11 cellular contexts compared by ENCODE assay signal in the genomic region with DNA sequence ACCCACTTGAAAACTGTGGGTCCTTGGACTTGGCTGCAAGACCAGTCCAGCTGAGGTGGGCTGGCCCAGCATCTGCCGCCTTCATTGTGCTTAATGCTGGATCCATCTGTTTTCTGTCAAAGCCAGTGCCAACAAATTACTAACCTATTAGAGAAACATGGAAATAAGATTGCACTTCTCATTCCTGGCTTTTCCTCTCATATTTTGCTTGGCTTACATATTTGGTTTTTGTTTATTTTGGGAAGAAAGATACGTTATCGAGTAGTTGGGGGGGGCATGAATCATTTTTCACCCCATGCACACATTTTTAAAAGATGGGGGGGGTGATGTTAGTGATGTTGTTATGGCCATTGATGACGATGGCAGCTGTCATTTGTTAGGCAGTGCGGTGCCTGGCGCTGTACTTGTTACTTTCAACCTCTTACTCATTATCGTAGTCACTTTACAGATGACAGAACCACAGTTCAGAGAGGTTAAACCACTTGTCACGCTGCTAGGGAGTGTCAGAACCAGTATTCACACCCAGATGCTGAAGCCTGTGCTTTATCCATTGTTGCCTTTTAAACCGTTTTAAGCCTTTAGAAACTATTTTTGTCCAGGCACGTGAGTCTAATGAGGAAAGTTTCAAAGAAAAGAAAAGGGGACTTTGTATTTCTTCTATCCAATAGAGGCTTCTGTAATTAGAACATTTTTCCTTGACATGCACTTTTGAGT.
DNase-seq lines count a peak whose midpoint lies in the region; ATAC-seq and TF ChIP-seq lines count a peak whose summit lies in the region.
"Had no signal": no experiment of that assay in that cellular context is flagged by ENCODE, and none has a peak within 500 bp of the region (broad histone marks: within the 10 kb centered on the region; RNA-seq: fewer than 3 reads in every experiment).

No MANE protein-coding gene starts in this region.

- H3K9me3 Mint-ChIP-seq in WTC11 = no peaks in the 10 kb centered on the region
- H3K9me3 Mint-ChIP-seq: naive B cell had no signal

- H3K27ac Mint-ChIP-seq in WTC11 = 0 out of 2 replicates have a peak overlapping the region, but pooled peaks have one; percentile 20

- H3K27me3 Mint-ChIP-seq in WTC11 (ENCODE audit: low read depth) = no peaks in the 10 kb centered on the region
- H3K27me3 Mint-ChIP-seq: naive B cell had no signal

- no peak for DNase-seq in activated CD4-positive, CD25-positive, alpha-beta regulatory T cell (lab: John Stamatoyannopoulos, UW)
- DNase-seq in WTC11 (ENCODE audit: low spot score) (no peak), Right ventricle myocardium superior (peak; percentile 62), NCI-H2107 treated with DMSO at 0.1 percent for 48 hours (lab: John Stamatoyannopoulos, UW; ENCODE audit: unreplicated experiment) (no peak)
- peak; percentile 23 to 26 for DNase-seq in stimulated activated CD8-positive, alpha-beta memory T cell treated with anti-CD3 and anti-CD28 coated beads, Interleukin-7, amount 100 ng/mL, for 4 hours (ENCODE audit: low read depth in 2 of 2)
- DNase-seq: naive B cell, NCI-H1417 had no signal

- H3K4me3 Mint-ChIP-seq in WTC11 = no peak overlapping the region

- CTCF ChIA-PET in WTC11 (lab: Charles Lee) = interaction anchor here (0.8 to 2.4 kb wide), 2 partner anchors 41 to 76 kb away, joined by 3 to 13 read pairs; no protein-coding TSS in a partner anchor

- ATAC-seq in activated CD4-positive, CD25-positive, alpha-beta regulatory T cell treated with anti-CD3 and anti-CD28 coated beads, Interleukin-2, amount 50 U/mL, for 24 hours = peak; percentile 86 to 91
- ATAC-seq in WTC11 (no peak), Right ventricle myocardium superior (ENCODE audit: poor library complexity) (peak; percentile 75), GM18907 (IDR thresholded peaks at IDR 0.05; ENCODE audit: unreplicated experiment) (no peak), HG03097 (IDR thresholded peaks at IDR 0.05; ENCODE audit: low FRiP score, unreplicated experiment) (no peak)
- ATAC-seq: A549 had no signal

- H3K36me3 Mint-ChIP-seq in WTC11 = no peaks in the 10 kb centered on the region

- H3K4me1 Mint-ChIP-seq in WTC11 = peaks cover 39% of the 10 kb centered on the region

- intact Hi-C loops in Right ventricle myocardium superior (cut with DNase I) = no loop called here

- no peak for TF ChIP-seq CTCF in WTC11 (IDR thresholded peaks at IDR 0.05)

- POLR2A ChIA-PET in WTC11 (lab: Charles Lee) = no interaction called here

TF ChIP-seq in WTC11, 78 proteins besides CTCF, POLR2A, EP300 and RAD21:
- TF ChIP-seq TEAD1 (CRISPR knock-in tag; IDR thresholded peaks at IDR 0.05) (no peak), KAT7 (CRISPR knock-in tag; IDR thresholded peaks at IDR 0.05; ENCODE audit: borderline replicate concordance) (no peak)
- TF ChIP-seq, protein P1, sequence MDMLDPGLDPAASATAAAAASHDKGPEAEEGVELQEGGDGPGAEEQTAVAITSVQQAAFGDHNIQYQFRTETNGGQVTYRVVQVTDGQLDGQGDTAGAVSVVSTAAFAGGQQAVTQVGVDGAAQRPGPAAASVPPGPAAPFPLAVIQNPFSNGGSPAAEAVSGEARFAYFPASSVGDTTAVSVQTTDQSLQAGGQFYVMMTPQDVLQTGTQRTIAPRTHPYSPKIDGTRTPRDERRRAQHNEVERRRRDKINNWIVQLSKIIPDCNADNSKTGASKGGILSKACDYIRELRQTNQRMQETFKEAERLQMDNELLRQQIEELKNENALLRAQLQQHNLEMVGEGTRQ (CRISPR knock-in tag; IDR thresholded peaks at IDR 0.05) = no peak
- TF ChIP-seq, protein P2, sequence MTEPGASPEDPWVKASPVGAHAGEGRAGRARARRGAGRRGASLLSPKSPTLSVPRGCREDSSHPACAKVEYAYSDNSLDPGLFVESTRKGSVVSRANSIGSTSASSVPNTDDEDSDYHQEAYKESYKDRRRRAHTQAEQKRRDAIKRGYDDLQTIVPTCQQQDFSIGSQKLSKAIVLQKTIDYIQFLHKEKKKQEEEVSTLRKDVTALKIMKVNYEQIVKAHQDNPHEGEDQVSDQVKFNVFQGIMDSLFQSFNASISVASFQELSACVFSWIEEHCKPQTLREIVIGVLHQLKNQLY (CRISPR knock-in tag; IDR thresholded peaks at IDR 0.05) = no peak
TF ChIP-seq in WTC11: peak in this region for 0.

Comparison
In these comparisons a context has a peak if more than half of its experiments do, and no peak if none do; other contexts are left out.
1. ATAC-seq: peak in activated CD4-positive, CD25-positive, alpha-beta regulatory T cell treated with anti-CD3 and anti-CD28 coated beads, Interleukin-2, amount 50 U/mL, for 24 hours (2 of 2) and Right ventricle myocardium superior (single experiment); none in WTC11 (single experiment), GM18907 (single experiment) and HG03097 (single experiment).
2. DNase-seq: peak in Right ventricle myocardium superior (single experiment) and stimulated activated CD8-positive, alpha-beta memory T cell treated with anti-CD3 and anti-CD28 coated beads, Interleukin-7, amount 100 ng/mL, for 4 hours (2 of 2); none in activated CD4-positive, CD25-positive, alpha-beta regulatory T cell (0 of 4), WTC11 (single experiment) and NCI-H2107 treated with DMSO at 0.1 percent for 48 hours (single experiment).